Comparison of ENCODE assay signal across 1 cellular context in the genomic region with DNA sequence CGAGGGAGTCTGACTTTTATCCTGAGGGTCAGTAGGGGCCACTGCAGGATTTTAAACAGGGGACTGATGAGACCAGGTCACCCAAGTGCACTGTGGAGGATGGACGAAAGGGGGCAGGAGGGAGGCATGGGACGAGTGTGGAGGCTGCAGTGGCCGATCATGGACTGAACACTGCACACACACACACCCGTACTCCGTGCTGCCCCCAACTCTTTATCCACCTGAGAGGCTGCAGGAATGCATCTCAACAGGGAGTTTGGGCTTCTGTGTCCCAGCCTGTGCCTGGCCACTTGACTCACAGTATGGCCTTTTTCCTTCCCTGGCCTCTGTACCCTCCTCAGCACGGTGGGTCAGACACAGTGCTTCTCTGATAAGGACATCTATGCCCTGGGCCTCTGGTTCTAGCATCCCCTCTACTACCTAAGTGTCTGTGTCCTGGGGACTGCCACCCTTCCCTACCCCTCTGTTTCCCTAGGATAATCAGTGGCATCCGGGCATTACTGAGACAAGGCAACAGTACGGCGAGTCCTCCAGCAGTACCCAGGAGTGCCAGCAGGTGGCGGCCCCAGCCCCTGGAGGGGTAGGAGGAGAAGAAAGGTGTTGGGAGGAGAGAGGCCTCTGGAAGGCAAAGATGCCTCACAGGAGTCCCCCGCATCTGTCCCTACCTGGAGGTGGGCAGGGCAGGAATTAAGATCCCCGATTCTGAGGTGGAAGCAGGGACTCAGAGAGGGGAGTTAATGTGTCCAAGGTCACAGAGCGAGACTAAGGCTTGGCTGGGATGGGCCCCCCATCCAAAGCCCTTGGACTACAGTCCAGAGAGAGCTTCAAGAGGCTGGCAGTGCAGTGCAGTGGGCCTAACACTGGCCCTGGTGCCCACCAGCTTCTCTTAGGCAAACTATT.
TF ChIP-seq lines count a peak whose summit lies in the region.

No MANE protein-coding gene starts in this region.

TF ChIP-seq in HepG2, 621 proteins besides CTCF, POLR2A, EP300 and RAD21 (continued from another document and continues in another):
- no peak for TF ChIP-seq THRA (CRISPR knock-in tag; IDR thresholded peaks at IDR 0.05; ENCODE audit: borderline replicate concordance)
- TF ChIP-seq IRX3 (CRISPR knock-in tag; IDR thresholded peaks at IDR 0.05; ENCODE audit: borderline replicate concordance, low read depth) = no peak
- TF ChIP-seq ZNF589 (CRISPR knock-in tag; conservative IDR thresholded peaks at IDR 0.05) = no peak
- 0 out of 2 replicates have a peak, but pooled peaks have one; percentile 12 for TF ChIP-seq TFE3 (CRISPR knock-in tag; IDR thresholded peaks at IDR 0.05)
- no peak for TF ChIP-seq MAFF (IDR thresholded peaks at IDR 0.05; ENCODE audit: low read depth, low read length)
- no peak for TF ChIP-seq NFKBIZ (CRISPR knock-in tag; IDR thresholded peaks at IDR 0.05)
- TF ChIP-seq FOXO1 (CRISPR knock-in tag; IDR thresholded peaks at IDR 0.05) = no peak
- no peak for TF ChIP-seq BCL6 (CRISPR knock-in tag; IDR thresholded peaks at IDR 0.05)
- peak; percentile 43; the same call in 1 of the 2 replicates for TF ChIP-seq BORCS8-MEF2B (CRISPR knock-in tag; IDR thresholded peaks at IDR 0.05)
- no peak for TF ChIP-seq NFIB (CRISPR knock-in tag; IDR thresholded peaks at IDR 0.05; ENCODE audit: borderline replicate concordance)
- peak; percentile 43; the same call in 1 of the 2 replicates for TF ChIP-seq ZFY (CRISPR knock-in tag; IDR thresholded peaks at IDR 0.05)
- no peak for TF ChIP-seq ARHGAP35 (CRISPR knock-in tag; IDR thresholded peaks at IDR 0.05; ENCODE audit: borderline replicate concordance)
- no peak for TF ChIP-seq NONO (IDR thresholded peaks at IDR 0.05)
- TF ChIP-seq NONO (CRISPR knock-in tag; conservative IDR thresholded peaks at IDR 0.05) = no peak
- TF ChIP-seq MYC (CRISPR knock-in tag; IDR thresholded peaks at IDR 0.05; ENCODE audit: borderline replicate concordance) = no peak
- TF ChIP-seq IRF2 (CRISPR knock-in tag; IDR thresholded peaks at IDR 0.05) = 0 out of 2 replicates have a peak, but pooled peaks have one; percentile 9
- TF ChIP-seq HOXA3 (CRISPR knock-in tag; IDR thresholded peaks at IDR 0.05) = no peak
- TF ChIP-seq ZNF160 (CRISPR knock-in tag; IDR thresholded peaks at IDR 0.05) = no peak
- TF ChIP-seq NFYC (CRISPR knock-in tag; IDR thresholded peaks at IDR 0.05) = no peak
- TF ChIP-seq IKZF1 (IDR thresholded peaks at IDR 0.05) = no peak
- TF ChIP-seq XRCC5 (optimal IDR thresholded peaks at IDR 0.05; ENCODE audit: low read length) = peak; percentile 84
- TF ChIP-seq KDM6A (CRISPR knock-in tag; IDR thresholded peaks at IDR 0.05; ENCODE audit: low read depth) = no peak
- TF ChIP-seq, protein P1, sequence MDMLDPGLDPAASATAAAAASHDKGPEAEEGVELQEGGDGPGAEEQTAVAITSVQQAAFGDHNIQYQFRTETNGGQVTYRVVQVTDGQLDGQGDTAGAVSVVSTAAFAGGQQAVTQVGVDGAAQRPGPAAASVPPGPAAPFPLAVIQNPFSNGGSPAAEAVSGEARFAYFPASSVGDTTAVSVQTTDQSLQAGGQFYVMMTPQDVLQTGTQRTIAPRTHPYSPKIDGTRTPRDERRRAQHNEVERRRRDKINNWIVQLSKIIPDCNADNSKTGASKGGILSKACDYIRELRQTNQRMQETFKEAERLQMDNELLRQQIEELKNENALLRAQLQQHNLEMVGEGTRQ (IDR thresholded peaks at IDR 0.05; ENCODE audit: low read depth, low read length) = no peak
- TF ChIP-seq, protein P1 (CRISPR knock-in tag; IDR thresholded peaks at IDR 0.05; ENCODE audit: borderline replicate concordance) = no peak
- no peak for TF ChIP-seq DMTF1 (CRISPR knock-in tag; IDR thresholded peaks at IDR 0.05)
- no peak for TF ChIP-seq AKAP8 (CRISPR knock-in tag; IDR thresholded peaks at IDR 0.05)
- TF ChIP-seq, protein P2, sequence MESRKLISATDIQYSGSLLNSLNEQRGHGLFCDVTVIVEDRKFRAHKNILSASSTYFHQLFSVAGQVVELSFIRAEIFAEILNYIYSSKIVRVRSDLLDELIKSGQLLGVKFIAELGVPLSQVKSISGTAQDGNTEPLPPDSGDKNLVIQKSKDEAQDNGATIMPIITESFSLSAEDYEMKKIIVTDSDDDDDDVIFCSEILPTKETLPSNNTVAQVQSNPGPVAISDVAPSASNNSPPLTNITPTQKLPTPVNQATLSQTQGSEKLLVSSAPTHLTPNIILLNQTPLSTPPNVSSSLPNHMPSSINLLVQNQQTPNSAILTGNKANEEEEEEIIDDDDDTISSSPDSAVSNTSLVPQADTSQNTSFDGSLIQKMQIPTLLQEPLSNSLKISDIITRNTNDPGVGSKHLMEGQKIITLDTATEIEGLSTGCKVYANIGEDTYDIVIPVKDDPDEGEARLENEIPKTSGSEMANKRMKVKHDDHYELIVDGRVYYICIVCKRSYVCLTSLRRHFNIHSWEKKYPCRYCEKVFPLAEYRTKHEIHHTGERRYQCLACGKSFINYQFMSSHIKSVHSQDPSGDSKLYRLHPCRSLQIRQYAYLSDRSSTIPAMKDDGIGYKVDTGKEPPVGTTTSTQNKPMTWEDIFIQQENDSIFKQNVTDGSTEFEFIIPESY (CRISPR knock-in tag; IDR thresholded peaks at IDR 0.05) = no peak
- TF ChIP-seq ZZZ3 (CRISPR knock-in tag; IDR thresholded peaks at IDR 0.05; ENCODE audit: borderline replicate concordance) = 0 out of 2 replicates have a peak, but pooled peaks have one; percentile 35
- TF ChIP-seq MZF1 (CRISPR knock-in tag; IDR thresholded peaks at IDR 0.05; ENCODE audit: borderline replicate concordance) = no peak; the same call in 1 of the 2 replicates
- peak; percentile 32; the same call in 1 of the 2 replicates for TF ChIP-seq NR2C2 (CRISPR knock-in tag; IDR thresholded peaks at IDR 0.05; ENCODE audit: borderline replicate concordance)
- TF ChIP-seq, protein P3, sequence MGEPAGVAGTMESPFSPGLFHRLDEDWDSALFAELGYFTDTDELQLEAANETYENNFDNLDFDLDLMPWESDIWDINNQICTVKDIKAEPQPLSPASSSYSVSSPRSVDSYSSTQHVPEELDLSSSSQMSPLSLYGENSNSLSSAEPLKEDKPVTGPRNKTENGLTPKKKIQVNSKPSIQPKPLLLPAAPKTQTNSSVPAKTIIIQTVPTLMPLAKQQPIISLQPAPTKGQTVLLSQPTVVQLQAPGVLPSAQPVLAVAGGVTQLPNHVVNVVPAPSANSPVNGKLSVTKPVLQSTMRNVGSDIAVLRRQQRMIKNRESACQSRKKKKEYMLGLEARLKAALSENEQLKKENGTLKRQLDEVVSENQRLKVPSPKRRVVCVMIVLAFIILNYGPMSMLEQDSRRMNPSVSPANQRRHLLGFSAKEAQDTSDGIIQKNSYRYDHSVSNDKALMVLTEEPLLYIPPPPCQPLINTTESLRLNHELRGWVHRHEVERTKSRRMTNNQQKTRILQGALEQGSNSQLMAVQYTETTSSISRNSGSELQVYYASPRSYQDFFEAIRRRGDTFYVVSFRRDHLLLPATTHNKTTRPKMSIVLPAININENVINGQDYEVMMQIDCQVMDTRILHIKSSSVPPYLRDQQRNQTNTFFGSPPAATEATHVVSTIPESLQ (CRISPR knock-in tag; conservative IDR thresholded peaks at IDR 0.05) = no peak
- no peak; the same call in 1 of the 2 replicates for TF ChIP-seq ZNF747 (CRISPR knock-in tag; IDR thresholded peaks at IDR 0.05; ENCODE audit: borderline replicate concordance)
- TF ChIP-seq MED8 (CRISPR knock-in tag; IDR thresholded peaks at IDR 0.05; ENCODE audit: insufficient replicate concordance) = no peak
- TF ChIP-seq, protein P4, sequence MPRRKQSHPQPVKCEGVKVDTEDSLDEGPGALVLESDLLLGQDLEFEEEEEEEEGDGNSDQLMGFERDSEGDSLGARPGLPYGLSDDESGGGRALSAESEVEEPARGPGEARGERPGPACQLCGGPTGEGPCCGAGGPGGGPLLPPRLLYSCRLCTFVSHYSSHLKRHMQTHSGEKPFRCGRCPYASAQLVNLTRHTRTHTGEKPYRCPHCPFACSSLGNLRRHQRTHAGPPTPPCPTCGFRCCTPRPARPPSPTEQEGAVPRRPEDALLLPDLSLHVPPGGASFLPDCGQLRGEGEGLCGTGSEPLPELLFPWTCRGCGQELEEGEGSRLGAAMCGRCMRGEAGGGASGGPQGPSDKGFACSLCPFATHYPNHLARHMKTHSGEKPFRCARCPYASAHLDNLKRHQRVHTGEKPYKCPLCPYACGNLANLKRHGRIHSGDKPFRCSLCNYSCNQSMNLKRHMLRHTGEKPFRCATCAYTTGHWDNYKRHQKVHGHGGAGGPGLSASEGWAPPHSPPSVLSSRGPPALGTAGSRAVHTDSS (CRISPR knock-in tag; conservative IDR thresholded peaks at IDR 0.05) = no peak
- no peak for TF ChIP-seq REL (CRISPR knock-in tag; conservative IDR thresholded peaks at IDR 0.05)
- TF ChIP-seq TEF (CRISPR knock-in tag; IDR thresholded peaks at IDR 0.05) = no peak
- no peak for TF ChIP-seq ZNF567 (CRISPR knock-in tag; IDR thresholded peaks at IDR 0.05; ENCODE audit: borderline replicate concordance)
- TF ChIP-seq DNMT1 (CRISPR knock-in tag; IDR thresholded peaks at IDR 0.05) = 0 out of 2 replicates have a peak, but pooled peaks have one; percentile 40
- no peak for TF ChIP-seq ZNF614 (CRISPR knock-in tag; IDR thresholded peaks at IDR 0.05; ENCODE audit: borderline replicate concordance)
- TF ChIP-seq GPN1 (CRISPR knock-in tag; IDR thresholded peaks at IDR 0.05; ENCODE audit: borderline replicate concordance) = no peak
- TF ChIP-seq ZNF225 (CRISPR knock-in tag; IDR thresholded peaks at IDR 0.05) = peak; percentile 70; the same call in 1 of the 2 replicates
- TF ChIP-seq HNF1B (CRISPR knock-in tag; IDR thresholded peaks at IDR 0.05) = peak; percentile 50; the same call in 1 of the 2 replicates
- no peak for TF ChIP-seq SMARCC2 (IDR thresholded peaks at IDR 0.05)
- TF ChIP-seq MXD1 (CRISPR knock-in tag; IDR thresholded peaks at IDR 0.05) = no peak
- no peak for TF ChIP-seq MEF2D (CRISPR knock-in tag; IDR thresholded peaks at IDR 0.05)
- no peak for TF ChIP-seq PRMT3 (CRISPR knock-in tag; IDR thresholded peaks at IDR 0.05; ENCODE audit: borderline replicate concordance, low read depth)
